In genomic region chr10:63344269-63344668, GRCh38 we compare ENCODE assay signal across 26 cellular contexts.
"Had no signal": no experiment of that assay in that cellular context is flagged by ENCODE, and none has a peak within 500 bp of the region (broad histone marks: within the 10 kb centered on the region; RNA-seq: fewer than 3 reads in every experiment).

No MANE protein-coding gene starts in this region.

- H3K4me1 ChIP-seq: right atrium auricular region, stomach, testis, thyroid gland, transverse colon, upper lobe of left lung, vagina had no signal

- ATAC-seq: natural killer cell; right lobe of liver; stimulated activated memory B cell treated with anti-CD40 and anti-IgM and Interleukin-4, amounts not matched to agents 10 μg/mL and 1 μg/mL and 100 μg/mL, for 72 hours; stimulated activated naive CD8-positive, alpha-beta T cell treated with anti-CD3 and anti-CD28 coated beads, Interleukin-15, Interleukin-2, amounts not matched to agents 100 U/mL and 50 U/mL, for 24 hours had no signal

- H3K4me2 ChIP-seq: smooth muscle cell had no signal

- H3K27ac ChIP-seq: left ventricle myocardium inferior, ovary, right atrium auricular region, right lobe of liver, stomach, testis, thyroid gland, transverse colon, upper lobe of left lung, vagina had no signal

- H3K27me3 Mint-ChIP-seq: naive B cell; progenitor cell of endocrine pancreas; stimulated activated memory B cell treated with anti-CD40 and anti-IgM and Interleukin-4, amounts not matched to agents 10 μg/mL and 1 μg/mL and 100 μg/mL, for 72 hours had no signal

- H3K27ac Mint-ChIP-seq: mesothelial cell of epicardium; natural killer cell; nephron progenitor cell; progenitor cell of endocrine pancreas; stimulated activated memory B cell treated with anti-CD40 and anti-IgM and Interleukin-4, amounts not matched to agents 10 μg/mL and 1 μg/mL and 100 μg/mL, for 72 hours had no signal

- H3K9me3 Mint-ChIP-seq: naive B cell; natural killer cell; stimulated activated memory B cell treated with anti-CD40 and anti-IgM and Interleukin-4, amounts not matched to agents 10 μg/mL and 1 μg/mL and 100 μg/mL, for 72 hours had no signal

- H3K4me3 ChIP-seq: left ventricle myocardium inferior, lung, ovary, right atrium auricular region, right lobe of liver, smooth muscle cell, stomach, testis, thyroid gland, transverse colon, upper lobe of left lung, vagina had no signal

- H3K4me3 Mint-ChIP-seq: mesothelial cell of epicardium; naive B cell; natural killer cell; nephron progenitor cell; stimulated activated memory B cell treated with anti-CD40 and anti-IgM and Interleukin-4, amounts not matched to agents 10 μg/mL and 1 μg/mL and 100 μg/mL, for 72 hours had no signal

- H3K36me3 ChIP-seq: left ventricle myocardium inferior, ovary, right atrium auricular region, right lobe of liver, stomach, thyroid gland, transverse colon, upper lobe of left lung, vagina had no signal

- H3K36me3 Mint-ChIP-seq: naive B cell, natural killer cell had no signal

- H3K27me3 ChIP-seq: ovary, right atrium auricular region, right lobe of liver, stomach, testis, thyroid gland, transverse colon, upper lobe of left lung, vagina had no signal

- H3K4me1 Mint-ChIP-seq: mesothelial cell of epicardium, nephron progenitor cell had no signal

- DNase-seq: hypothalamus; islet precursor cell; left ventricle myocardium inferior; mesendoderm; naive B cell; natural killer cell; nephron progenitor cell; ovary; right lobe of liver; stimulated activated CD4-positive, alpha-beta T cell treated with anti-CD3 and anti-CD28 coated beads, Interleukin-1b, Interleukin-23, amount 100 ng/mL, for 48 hours; stimulated activated CD4-positive, alpha-beta T cell treated with anti-CD3 and anti-CD28 coated beads, Interleukin-2, amount 100 ng/mL, for 48 hours; stimulated activated CD4-positive, alpha-beta T cell treated with anti-CD3 and anti-CD28 coated beads, Interleukin-4, amount 100 ng/mL, for 4 hours; stimulated activated CD8-positive, alpha-beta memory T cell treated with anti-CD3 and anti-CD28 coated beads, Interleukin-4, amount 100 ng/mL, for 48 hours; stimulated activated naive CD8-positive, alpha-beta T cell treated with anti-CD3 and anti-CD28 coated beads, Interleukin-15, Interleukin-2, amounts not matched to agents 100 U/mL and 50 U/mL, for 24 hours; stomach; testis; thyroid gland; transverse colon; upper lobe of left lung had no signal

- H3K9me3 ChIP-seq: left ventricle myocardium inferior, ovary, right atrium auricular region, right lobe of liver, stomach, testis, thyroid gland, transverse colon, upper lobe of left lung, vagina had no signal
